14 cellular contexts compared by ENCODE assay signal in the genomic region with DNA sequence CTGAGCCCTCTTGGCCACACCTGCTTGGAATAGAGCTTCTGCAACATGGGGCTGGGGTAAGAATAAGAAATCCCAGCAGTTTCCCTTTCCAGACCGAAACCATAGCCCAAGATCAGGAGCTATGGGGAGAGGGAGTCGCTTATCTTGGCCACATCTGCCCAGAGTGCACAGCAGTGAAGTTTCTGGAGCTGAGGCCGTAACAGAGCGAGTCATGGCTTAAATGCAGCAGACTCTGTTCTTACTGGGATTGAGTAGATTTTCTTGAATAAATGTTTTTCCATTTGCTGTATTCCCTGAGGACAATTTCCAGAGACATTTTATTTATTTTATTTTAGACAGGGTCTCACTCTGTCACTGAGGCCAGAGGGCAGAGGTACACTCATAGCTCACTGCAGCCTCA. TPM values are rescaled to one million over a fixed set of nuclear protein-coding genes. Genes with fewer than 3 reads are reported as not detected.
A peak's percentile ranks its signal among the peaks of the same experiment; 100 is the strongest.
DNase-seq lines count a peak whose midpoint lies in the region; ATAC-seq, FAIRE-seq and TF ChIP-seq lines count a peak whose summit lies in the region.
"Had no signal": no experiment of that assay in that cellular context is flagged by ENCODE, and none has a peak within 500 bp of the region (broad histone marks: within the 10 kb centered on the region; RNA-seq: fewer than 3 reads in every experiment).

No MANE protein-coding gene starts in this region.

- ATAC-seq in Right ventricle myocardium superior (ENCODE audit: poor library complexity) (no peak), GM21367 (IDR thresholded peaks at IDR 0.05; ENCODE audit: unreplicated experiment) (no peak)

- peak overlapping the region; percentile 95 for H3K27ac ChIP-seq in cardiac muscle cell

- no peak for FAIRE-seq in urothelium cell line (lab: Jason Lieb, UNC)
- FAIRE-seq: colon had no signal

- H3K9me3 ChIP-seq in cardiac muscle cell (ENCODE audit: low read depth), result no peaks in the 10 kb centered on the region

- H3K36me3 ChIP-seq in cardiac muscle cell, result no peaks in the 10 kb centered on the region

- H3K4me3 ChIP-seq in cardiac muscle cell, result no peak overlapping the region

- H3K27me3 ChIP-seq in cardiac muscle cell, result no peaks in the 10 kb centered on the region

- H3K4me1 ChIP-seq in cardiac muscle cell (ENCODE audit: low read depth), result peaks cover 14% of the 10 kb centered on the region

- DNase-seq in cardiac muscle cell (ENCODE audit: low read depth in 1 of 2, low spot score in 1 of 2) (peak in 1 of 2 donors; percentile 38), Right ventricle myocardium superior (no peak), astrocyte of the hippocampus (ENCODE audit: low read depth, low spot score) (peak; percentile 16), kidney tubule cell (ENCODE audit: low spot score) (peak; percentile 30), urothelium cell line (ENCODE audit: low spot score) (peak; percentile 46), iPS-NIHi11 (ENCODE audit: low spot score) (no peak)
- no peak for DNase-seq in activated CD4-positive, CD25-positive, alpha-beta regulatory T cell treated with anti-CD3 and anti-CD28 coated beads, Interleukin-2, amount 50 U/mL, for 72 hours
- DNase-seq: 8988T; activated naive CD4-positive, alpha-beta T cell; DMS153; midbrain; NCI-H187 treated with DMSO at 0.1 percent for 48 hours had no signal

- TF ChIP-seq CTCF in cardiac muscle cell (IDR thresholded peaks at IDR 0.05; ENCODE audit: low read depth, low read length), result no peak

- intact Hi-C loops in Right ventricle myocardium superior (cut with DNase I), result no loop called here

RNA-seq across cellular contexts. Expression of a gene that starts 33.5 kb away (rescaled TPM):
- total RNA-seq in cardiac muscle cell, result 0.11 TPM in 1 of 2 replicates, not detected in the other
- polyA plus RNA-seq in cardiac muscle cell, result 0.09 and 0.72 TPM in 2 replicates
- not detected for total RNA-seq in Right ventricle myocardium superior

RNA-seq across cellular contexts. Expression of a gene that starts 33.6 kb away (rescaled TPM):
- total RNA-seq in cardiac muscle cell (48.2 and 62.5 TPM in 2 replicates), Right ventricle myocardium superior (28.4 TPM)
- 60.0 and 65.0 TPM in 2 replicates for polyA plus RNA-seq in cardiac muscle cell

Comparison
In these comparisons a context has a peak if more than half of its experiments do, and no peak if none do; other contexts are left out.
1. DNase-seq: peak in astrocyte of the hippocampus (single experiment), kidney tubule cell (single experiment) and urothelium cell line (single experiment); none in Right ventricle myocardium superior (single experiment), activated CD4-positive, CD25-positive, alpha-beta regulatory T cell treated with anti-CD3 and anti-CD28 coated beads, Interleukin-2, amount 50 U/mL, for 72 hours (single experiment) and iPS-NIHi11 (single experiment).